19 cellular contexts compared by ENCODE assay signal in genomic region chr1:29490204-29490934, GRCh38.
DNase-seq lines count a peak whose midpoint lies in the region; ATAC-seq and TF ChIP-seq lines count a peak whose summit lies in the region.
"Had no signal": no experiment of that assay in that cellular context is flagged by ENCODE, and none has a peak within 500 bp of the region (broad histone marks: within the 10 kb centered on the region; RNA-seq: fewer than 3 reads in every experiment).

No MANE protein-coding gene starts in this region.

- H2BK12ac ChIP-seq in neuronal stem cell (ENCODE audit: low read length) = no peak overlapping the region

- H3K4ac ChIP-seq in neuronal stem cell (ENCODE audit: low read length) = no peak overlapping the region

- no peak overlapping the region for H2AFZ ChIP-seq in neuronal stem cell (ENCODE audit: low read length)
- H2AFZ ChIP-seq in smooth muscle cell (ENCODE audit: low read depth) = no peak overlapping the region

- H3K27ac ChIP-seq in neuronal stem cell (replicated peaks; ENCODE audit: low read length) = no peak overlapping the region
- no peak overlapping the region for H3K27ac ChIP-seq in smooth muscle cell (ENCODE audit: low read depth)
- H3K27ac ChIP-seq: uterus had no signal

- H3K4me2 ChIP-seq in neuronal stem cell (ENCODE audit: insufficient read depth, low read length, poor library complexity, severe bottlenecking) = no peak overlapping the region
- no peak overlapping the region for H3K4me2 ChIP-seq in smooth muscle cell

- H3K27ac Mint-ChIP-seq in WTC11 = no peak overlapping the region
- H3K27ac Mint-ChIP-seq: activated CD4-positive, alpha-beta T cell treated with anti-CD3 and anti-CD28 coated beads for 36 hours; activated naive CD4-positive, alpha-beta T cell treated with anti-CD3 and anti-CD28 coated beads for 36 hours; CD4-positive, CD25-positive, alpha-beta regulatory T cell; dendritic cell treated with granulocyte-macrophage colony-stimulating factor and Interleukin-4, amounts not matched to agents 40 ng/mL and 50 ng/mL, for 4 days; naive thymus-derived CD8-positive, alpha-beta T cell had no signal

- no peak overlapping the region for H2BK5ac ChIP-seq in neuronal stem cell (ENCODE audit: low read length)

- peaks cover 17% of the 10 kb centered on the region for H3K9me3 Mint-ChIP-seq in WTC11
- H3K9me3 Mint-ChIP-seq: activated naive CD4-positive, alpha-beta T cell treated with anti-CD3 and anti-CD28 coated beads for 36 hours; dendritic cell treated with granulocyte-macrophage colony-stimulating factor and Interleukin-4, amounts not matched to agents 40 ng/mL and 50 ng/mL, for 4 days had no signal

- CTCF ChIA-PET in WTC11 (lab: Charles Lee) = interaction anchor here (0.6 to 1.5 kb wide), 13 partner anchors 8 to 568 kb away, joined by 3 to 7 read pairs (median 4); no protein-coding TSS in a partner anchor

- H3K14ac ChIP-seq in neuronal stem cell (ENCODE audit: low read length) = peak overlapping the region; percentile 47

- H3K36me3 Mint-ChIP-seq in WTC11 = peaks cover 8% of the 10 kb centered on the region
- H3K36me3 Mint-ChIP-seq: CD4-positive, CD25-positive, alpha-beta regulatory T cell had no signal

- H3K4me3 Mint-ChIP-seq in WTC11 = no peak overlapping the region
- H3K4me3 Mint-ChIP-seq: activated CD4-positive, alpha-beta T cell treated with anti-CD3 and anti-CD28 coated beads for 36 hours; activated naive CD4-positive, alpha-beta T cell treated with anti-CD3 and anti-CD28 coated beads for 36 hours; CD4-positive, CD25-positive, alpha-beta regulatory T cell; dendritic cell treated with granulocyte-macrophage colony-stimulating factor and Interleukin-4, amounts not matched to agents 40 ng/mL and 50 ng/mL, for 4 days; naive thymus-derived CD8-positive, alpha-beta T cell had no signal

- ATAC-seq in WTC11 = peak; percentile 90
- no peak for ATAC-seq in HG02571 (IDR thresholded peaks at IDR 0.05; ENCODE audit: unreplicated experiment)
- ATAC-seq: activated CD4-positive, alpha-beta T cell treated with anti-CD3 and anti-CD28 coated beads for 36 hours; esophagus mucosa; naive thymus-derived CD8-positive, alpha-beta T cell had no signal

- no peak overlapping the region for H3K23ac ChIP-seq in neuronal stem cell (ENCODE audit: low read depth, low read length, poor library complexity)

- H3K36me3 ChIP-seq in neuronal stem cell (replicated peaks in 1 of 2; ENCODE audit: control insufficient read depth in 2 of 2, insufficient read depth in 2 of 2, low read length in 2 of 2) (no peaks in the 10 kb centered on the region), smooth muscle cell (ENCODE audit: low read depth) (no peaks in the 10 kb centered on the region)
- H3K36me3 ChIP-seq: uterus had no signal

- TF ChIP-seq CTCF in WTC11 (IDR thresholded peaks at IDR 0.05) (no peak), smooth muscle cell (IDR thresholded peaks at IDR 0.05; ENCODE audit: borderline replicate concordance, insufficient read depth, poor library complexity, severe bottlenecking) (no peak)

- no peaks in the 10 kb centered on the region for H3K79me1 ChIP-seq in neuronal stem cell (ENCODE audit: low read depth, low read length)

- DNase-seq in NCI-H748 (lab: John Stamatoyannopoulos, UW; ENCODE audit: unreplicated experiment) = peak; percentile 12
- DNase-seq in NCI-H748 treated with DMSO at 0.1 percent for 48 hours (lab: John Stamatoyannopoulos, UW) = no peak
- DNase-seq in NCI-H146 treated with DMSO at 0.1 percent for 48 hours (lab: John Stamatoyannopoulos, UW; ENCODE audit: unreplicated experiment) = peak; percentile 31
- DNase-seq in WTC11 (ENCODE audit: low spot score) = no peak
- DNase-seq in neuronal stem cell (ENCODE audit: low spot score) = no peak
- DNase-seq in stimulated activated naive CD4-positive, alpha-beta T cell (lab: John Stamatoyannopoulos, UW) = no peak
- DNase-seq in smooth muscle cell (lab: John Stamatoyannopoulos, UW; ENCODE audit: unreplicated experiment) = no peak
- DNase-seq: ACHN; activated CD4-positive, alpha-beta T cell treated with anti-CD3 and anti-CD28 coated beads for 36 hours; activated naive CD4-positive, alpha-beta T cell treated with anti-CD3 and anti-CD28 coated beads for 36 hours; CD4-positive, CD25-positive, alpha-beta regulatory T cell; KBM-7; mammary epithelial cell; naive thymus-derived CD8-positive, alpha-beta T cell; T-helper 2 cell; uterus had no signal

- H3K27me3 Mint-ChIP-seq in WTC11 (ENCODE audit: low read depth) = no peaks in the 10 kb centered on the region
- H3K27me3 Mint-ChIP-seq: CD4-positive, CD25-positive, alpha-beta regulatory T cell had no signal

- no peak overlapping the region for H3K18ac ChIP-seq in neuronal stem cell (ENCODE audit: low read length)

- no peak overlapping the region for H2BK120ac ChIP-seq in neuronal stem cell (ENCODE audit: low read depth, low read length)

- no peaks in the 10 kb centered on the region for H3F3A ChIP-seq in smooth muscle cell (ENCODE audit: low read depth)

- no peak overlapping the region for H2AK5ac ChIP-seq in neuronal stem cell (ENCODE audit: low read depth, low read length)

- H3K4me1 Mint-ChIP-seq in WTC11 = peaks cover 12% of the 10 kb centered on the region
- H3K4me1 Mint-ChIP-seq: activated CD4-positive, alpha-beta T cell treated with anti-CD3 and anti-CD28 coated beads for 36 hours; CD4-positive, CD25-positive, alpha-beta regulatory T cell; naive thymus-derived CD8-positive, alpha-beta T cell had no signal

- H3K79me2 ChIP-seq in smooth muscle cell (ENCODE audit: low read depth) = no peaks in the 10 kb centered on the region

- H4K20me1 ChIP-seq in smooth muscle cell (ENCODE audit: low read depth) = no peaks in the 10 kb centered on the region

- no CpG with 5 or more reads among the region's 11 CpGs for WGBS in neuronal stem cell (ENCODE audit: extremely low coverage in 2 of 2, insufficient read length in 2 of 2, insufficient replicate concordance in 1 of 2), 2 donors
- 84% methylated on average over 11 of the region's 11 CpGs for WGBS in smooth muscle cell (ENCODE audit: low lambda C conversion rate)

- H3K9me3 ChIP-seq in neuronal stem cell (replicated peaks in 1 of 2; ENCODE audit: control insufficient read depth in 2 of 2, insufficient read depth in 1 of 2, low read depth in 1 of 2, low read length in 2 of 2) = no peaks in the 10 kb centered on the region
- no peaks in the 10 kb centered on the region for H3K9me3 ChIP-seq in smooth muscle cell (replicated peaks; ENCODE audit: low read depth)
- H3K9me3 ChIP-seq: uterus had no signal

- H3K27me3 ChIP-seq in neuronal stem cell (ENCODE audit: control insufficient read depth in 3 of 3, insufficient read depth in 3 of 3, low read depth in 1 of 3, low read length in 3 of 3) (no peaks in the 10 kb centered on the region), smooth muscle cell (ENCODE audit: low read depth) (peaks cover 4% of the 10 kb centered on the region)
- H3K27me3 ChIP-seq: uterus had no signal

- H3K9ac ChIP-seq in neuronal stem cell (ENCODE audit: low read depth, low read length, poor library complexity) (no peak overlapping the region), smooth muscle cell (ENCODE audit: low read depth) (no peak overlapping the region)

- no peak overlapping the region for H4K91ac ChIP-seq in neuronal stem cell (ENCODE audit: low read depth, low read length, poor library complexity)

- H2BK15ac ChIP-seq in neuronal stem cell (ENCODE audit: low read length) = no peak overlapping the region

- H3K4me1 ChIP-seq in neuronal stem cell (ENCODE audit: control insufficient read depth in 2 of 2, insufficient read depth in 1 of 2, low read depth in 1 of 2, low read length in 2 of 2) (peaks cover 0 to 2% of the 10 kb centered on the region in 2 donors), smooth muscle cell (ENCODE audit: low read depth) (no peaks in the 10 kb centered on the region)
- H3K4me1 ChIP-seq: uterus had no signal

- POLR2A ChIA-PET in WTC11 (lab: Charles Lee) = no interaction called here

- H4K8ac ChIP-seq in neuronal stem cell (ENCODE audit: low read depth, low read length) = no peak overlapping the region

- H3K4me3 ChIP-seq in neuronal stem cell (ENCODE audit: low read length in 2 of 2) = no peak overlapping the region
- H3K4me3 ChIP-seq in smooth muscle cell = no peak overlapping the region
- H3K4me3 ChIP-seq: uterus had no signal

TF ChIP-seq in WTC11, 78 proteins besides CTCF, POLR2A, EP300 and RAD21 (continues in another document):
- TF ChIP-seq GABPB1 (CRISPR knock-in tag; IDR thresholded peaks at IDR 0.05) = no peak
- no peak for TF ChIP-seq ZNF281 (CRISPR knock-in tag; IDR thresholded peaks at IDR 0.05)
- TF ChIP-seq GTF2I (CRISPR knock-in tag; conservative IDR thresholded peaks at IDR 0.05) = no peak

Comparison
In these comparisons a context has a peak if more than half of its experiments do, and no peak if none do; other contexts are left out.
1. DNase-seq: peak in NCI-H748 (single experiment) and NCI-H146 treated with DMSO at 0.1 percent for 48 hours (single experiment); none in NCI-H748 treated with DMSO at 0.1 percent for 48 hours (single experiment), WTC11 (single experiment), neuronal stem cell (single experiment), stimulated activated naive CD4-positive, alpha-beta T cell (0 of 6) and smooth muscle cell (single experiment).